8 cellular contexts compared by ENCODE assay signal in genomic region chrX:49164589-49165360, GRCh38. TPM values are rescaled to one million over a fixed set of nuclear protein-coding genes. Genes with fewer than 3 reads are reported as not detected.
DNase-seq lines count a peak whose midpoint lies in the region; ATAC-seq and TF ChIP-seq lines count a peak whose summit lies in the region.

No MANE protein-coding gene starts in this region.

- peak overlapping the region; percentile 16 to 99 (median 91) for H3K27ac ChIP-seq in heart left ventricle
- peak overlapping the region; percentile 88 to 91 for H3K27ac ChIP-seq in ascending aorta
- peak overlapping the region; percentile 85 to 93 for H3K27ac ChIP-seq in uterus
- peak overlapping the region in 1 of 2 donors; percentile 87 for H3K27ac ChIP-seq in testis

- 76 to 91% (median 88%) methylated on average over 20 to 31 of the region's 31 CpGs for WGBS in heart left ventricle, 4 donors
- 67 to 90% methylated on average over 2 to 20 of the region's 31 CpGs for WGBS in testis, 2 donors

- H3K27me3 Mint-ChIP-seq in mesothelial cell of epicardium (ENCODE audit: low read depth): no peaks in the 10 kb centered on the region

- H3K9me3 Mint-ChIP-seq in mesothelial cell of epicardium: peaks cover 3% of the 10 kb centered on the region

- H3K4me1 ChIP-seq in heart left ventricle (peaks cover 0 to 23% (median 4%) of the 10 kb centered on the region in 12 donors), ascending aorta (peaks cover 0 to 4% of the 10 kb centered on the region in 2 donors), uterus (no peaks in the 10 kb centered on the region), testis (no peaks in the 10 kb centered on the region)

- ATAC-seq in heart left ventricle (no peak), left ventricle myocardium superior (no peak), GM18520 (IDR thresholded peaks at IDR 0.05; ENCODE audit: unreplicated experiment) (no peak)

- H3K27ac Mint-ChIP-seq in mesothelial cell of epicardium: peak overlapping the region; percentile 85

- H3K4me3 ChIP-seq in heart left ventricle (no peak overlapping the region), ascending aorta (no peak overlapping the region), uterus (no peak overlapping the region), testis (no peak overlapping the region)

- peak overlapping the region; percentile 75 for H3K4me3 Mint-ChIP-seq in mesothelial cell of epicardium

- intact Hi-C loops in heart left ventricle (cut with DNase I): loop anchor here in 1 of 10 donors (5.0 kb wide), 1 partner anchor 122 kb away; the partner anchor contains the start of gene TFE3
- intact Hi-C loops in left ventricle myocardium superior (cut with micrococcal nuclease): no loop called here
- intact Hi-C loops in ascending aorta (cut with DNase I): loop anchor here (10.0 kb wide), 1 partner anchor 250 kb away; the partner anchor contains the start of genes PIM2 and SLC35A2
- intact Hi-C loops in uterus (cut with DNase I; ENCODE audit: low total_unique reads): no loop called here
- intact Hi-C loops in testis (cut with DNase I; ENCODE audit: low total_unique reads): no loop called here

- H3K27me3 ChIP-seq in heart left ventricle (no peaks in the 10 kb centered on the region), ascending aorta (no peaks in the 10 kb centered on the region), uterus (no peaks in the 10 kb centered on the region), testis (no peaks in the 10 kb centered on the region)

- H3K9me3 ChIP-seq in heart left ventricle (no peaks in the 10 kb centered on the region), ascending aorta (no peaks in the 10 kb centered on the region), uterus (no peaks in the 10 kb centered on the region), testis (no peaks in the 10 kb centered on the region)

- TF ChIP-seq POLR2A in heart left ventricle (IDR thresholded peaks at IDR 0.05): no peak
- no peak for TF ChIP-seq POLR2A in uterus (IDR thresholded peaks at IDR 0.05)
- no peak for TF ChIP-seq POLR2A in testis (IDR thresholded peaks at IDR 0.05)

- no peaks in the 10 kb centered on the region for H3K36me3 ChIP-seq in heart left ventricle
- no peaks in the 10 kb centered on the region for H3K36me3 ChIP-seq in ascending aorta
- H3K36me3 ChIP-seq in uterus: no peaks in the 10 kb centered on the region
- no peaks in the 10 kb centered on the region for H3K36me3 ChIP-seq in testis (ENCODE audit: low read depth, missing control alignments)

- H3K36me3 Mint-ChIP-seq in mesothelial cell of epicardium: no peaks in the 10 kb centered on the region

- H3K4me1 Mint-ChIP-seq in mesothelial cell of epicardium: peaks cover 17% of the 10 kb centered on the region

- no peak for DNase-seq in heart left ventricle
- DNase-seq in left ventricle myocardium superior: no peak
- DNase-seq in ascending aorta (ENCODE audit: low spot score in 2 of 2): no peak
- no peak for DNase-seq in mesothelial cell of epicardium (ENCODE audit: low spot score in 2 of 2, unreplicated experiment in 2 of 2)
- no peak for DNase-seq in uterus
- no peak for DNase-seq in testis
- DNase-seq in NCI-H2081 treated with DMSO at 0.1 percent for 48 hours (lab: John Stamatoyannopoulos, UW): no peak

- TF ChIP-seq CTCF in heart left ventricle (IDR thresholded peaks at IDR 0.05): no peak
- TF ChIP-seq CTCF in ascending aorta (IDR thresholded peaks at IDR 0.05): no peak
- TF ChIP-seq CTCF in mesothelial cell of epicardium (IDR thresholded peaks at IDR 0.05; ENCODE audit: unreplicated experiment): no peak
- no peak for TF ChIP-seq CTCF in uterus (IDR thresholded peaks at IDR 0.05)
- TF ChIP-seq CTCF in testis (IDR thresholded peaks at IDR 0.05): no peak

RNA-seq across cellular contexts. Expression of gene MAGIX, which starts 2.2 kb away (rescaled TPM):
- total RNA-seq in heart left ventricle (1 to 10 TPM; 2.6 to 7.1 (median 3.3) TPM), left ventricle myocardium superior (3.8 TPM), ascending aorta (0.32 TPM), mesothelial cell of epicardium (6.3 to 7.1 TPM (median 6.4 TPM) in 3 replicates), uterus (10 to 100 TPM in 1 of 4 donors, 1 to 10 TPM in 2, under 1 TPM in 1; 0.77 to 12.4 (median 5.2) TPM), testis (1 to 10 TPM; 1.1 to 3.1 TPM)
- polyA plus RNA-seq in heart left ventricle (1 to 10 TPM; 2.9 to 6.7 TPM), testis (ENCODE audit: insufficient read depth, low read depth, low replicate concordance) (0.90 TPM)

RNA-seq across cellular contexts. Expression of gene PLP2, which starts 6.9 kb away (rescaled TPM):
- 100 to 1,000 TPM in 3 of 9 donors, 10 to 100 TPM in 6; 22.4 to 155 (median 50.4) TPM for total RNA-seq in heart left ventricle
- polyA plus RNA-seq in heart left ventricle: 100 to 1,000 TPM in 1 of 2 donors, 10 to 100 TPM in 1; 63.0 to 373 TPM
- total RNA-seq in left ventricle myocardium superior: 62.3 TPM
- 51.6 TPM for total RNA-seq in ascending aorta
- total RNA-seq in mesothelial cell of epicardium: 37.5 to 38.1 TPM (median 37.8 TPM) in 3 replicates
- total RNA-seq in uterus: 100 to 1,000 TPM in 1 of 4 donors, 10 to 100 TPM in 1, 1 to 10 TPM in 2; 2.6 to 171 (median 23.3) TPM
- 10 to 100 TPM; 19.0 to 21.4 TPM for total RNA-seq in testis
- 61.6 TPM for polyA plus RNA-seq in testis (ENCODE audit: insufficient read depth, low read depth, low replicate concordance)

RNA-seq across cellular contexts. Expression of gene PRICKLE3, which starts 21.4 kb away (rescaled TPM):
- 10 to 100 TPM in 2 of 9 donors, 1 to 10 TPM in 7; 6.6 to 12.7 (median 9.3) TPM for total RNA-seq in heart left ventricle
- 10 to 100 TPM in 1 of 2 donors, 1 to 10 TPM in 1; 6.5 to 13.2 TPM for polyA plus RNA-seq in heart left ventricle
- 12.7 TPM for total RNA-seq in left ventricle myocardium superior
- 25.3 TPM for total RNA-seq in ascending aorta
- 11.9 to 13.5 TPM (median 13.4 TPM) in 3 replicates for total RNA-seq in mesothelial cell of epicardium
- 10 to 100 TPM; 14.2 to 17.6 (median 15.8) TPM for total RNA-seq in uterus
- total RNA-seq in testis: 1 to 10 TPM; 6.1 to 9.9 TPM
- polyA plus RNA-seq in testis (ENCODE audit: insufficient read depth, low read depth, low replicate concordance): 2.7 TPM

RNA-seq across cellular contexts. Expression of gene SYP, which starts 35.2 kb away (rescaled TPM):
- total RNA-seq in heart left ventricle (1 to 10 TPM in 6 of 9 donors, under 1 TPM in 3; 0.49 to 2.7 (median 1.1) TPM), left ventricle myocardium superior (1.5 TPM), ascending aorta (0.53 TPM), mesothelial cell of epicardium (0.27 to 0.33 TPM (median 0.32 TPM) in 3 replicates), uterus (1 to 10 TPM in 3 of 4 donors, not detected in 1; 2.0 to 4.4 (median 3.0) TPM), testis (1 to 10 TPM; 1.7 to 3.4 TPM)
- polyA plus RNA-seq in heart left ventricle (1 to 10 TPM; 1.3 to 3.7 TPM), testis (ENCODE audit: insufficient read depth, low read depth, low replicate concordance) (2.5 TPM)

RNA-seq across cellular contexts. Expression of gene GPKOW, which starts 41.2 kb away (rescaled TPM):
- 10 to 100 TPM; 17.5 to 30.9 (median 19.4) TPM for total RNA-seq in heart left ventricle
- polyA plus RNA-seq in heart left ventricle: 10 to 100 TPM in 1 of 2 donors, 1 to 10 TPM in 1; 8.9 to 29.5 TPM
- total RNA-seq in left ventricle myocardium superior: 18.9 TPM
- 19.4 TPM for total RNA-seq in ascending aorta
- total RNA-seq in mesothelial cell of epicardium: 16.4 to 18.2 TPM (median 17.2 TPM) in 3 replicates
- 10 to 100 TPM in 2 of 4 donors, 1 to 10 TPM in 2; 5.6 to 22.0 (median 12.8) TPM for total RNA-seq in uterus
- 10 to 100 TPM; 19.6 to 24.8 TPM for total RNA-seq in testis
- polyA plus RNA-seq in testis (ENCODE audit: insufficient read depth, low read depth, low replicate concordance): 17.9 TPM
